8 cellular contexts compared by ENCODE assay signal in the genomic region with DNA sequence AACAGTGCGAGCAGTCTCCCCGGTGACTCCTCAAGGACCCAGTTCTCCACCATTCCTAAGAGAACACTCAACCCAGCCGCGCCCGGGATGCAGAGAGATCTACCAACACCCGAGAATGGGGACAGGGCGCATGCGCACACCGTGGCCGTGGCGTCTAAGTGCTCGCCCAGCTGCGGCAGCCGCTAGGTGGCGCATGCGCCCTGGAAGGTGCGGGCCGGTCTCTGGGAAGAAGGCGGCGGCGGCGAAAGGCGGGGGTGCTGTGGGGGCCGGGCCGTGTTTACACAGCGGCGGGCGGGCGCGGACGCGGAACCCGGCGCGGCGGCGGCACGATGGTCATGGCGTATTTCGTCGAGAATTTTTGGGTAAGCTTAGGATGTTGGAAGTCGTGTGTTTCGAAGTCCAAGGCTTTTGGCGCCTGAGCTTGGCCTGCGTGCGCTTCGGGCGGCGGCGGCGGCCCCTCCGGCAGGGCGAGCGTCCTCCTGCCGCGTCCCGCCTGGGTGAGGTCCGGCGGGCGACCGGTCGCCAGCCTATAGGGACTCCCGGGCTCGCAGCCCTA. TPM values are rescaled to one million over a fixed set of nuclear protein-coding genes. Genes with fewer than 3 reads are reported as not detected.
A peak's percentile ranks its signal among the peaks of the same experiment; 100 is the strongest.
DNase-seq lines count a peak whose midpoint lies in the region; ATAC-seq and TF ChIP-seq lines count a peak whose summit lies in the region.

A gene with protein sequence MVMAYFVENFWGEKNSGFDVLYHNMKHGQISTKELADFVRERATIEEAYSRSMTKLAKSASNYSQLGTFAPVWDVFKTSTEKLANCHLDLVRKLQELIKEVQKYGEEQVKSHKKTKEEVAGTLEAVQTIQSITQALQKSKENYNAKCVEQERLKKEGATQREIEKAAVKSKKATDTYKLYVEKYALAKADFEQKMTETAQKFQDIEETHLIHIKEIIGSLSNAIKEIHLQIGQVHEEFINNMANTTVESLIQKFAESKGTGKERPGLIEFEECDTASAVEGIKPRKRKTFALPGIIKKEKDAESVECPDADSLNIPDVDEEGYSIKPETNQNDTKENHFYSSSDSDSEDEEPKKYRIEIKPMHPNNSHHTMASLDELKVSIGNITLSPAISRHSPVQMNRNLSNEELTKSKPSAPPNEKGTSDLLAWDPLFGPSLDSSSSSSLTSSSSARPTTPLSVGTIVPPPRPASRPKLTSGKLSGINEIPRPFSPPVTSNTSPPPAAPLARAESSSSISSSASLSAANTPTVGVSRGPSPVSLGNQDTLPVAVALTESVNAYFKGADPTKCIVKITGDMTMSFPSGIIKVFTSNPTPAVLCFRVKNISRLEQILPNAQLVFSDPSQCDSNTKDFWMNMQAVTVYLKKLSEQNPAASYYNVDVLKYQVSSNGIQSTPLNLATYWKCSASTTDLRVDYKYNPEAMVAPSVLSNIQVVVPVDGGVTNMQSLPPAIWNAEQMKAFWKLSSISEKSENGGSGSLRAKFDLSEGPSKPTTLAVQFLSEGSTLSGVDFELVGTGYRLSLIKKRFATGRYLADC (plus strand): TSS at position 274 of the 556 bp plus-strand sequence. CDS start 56 bp downstream, at position 330.

- intact Hi-C loops in tibial artery (cut with DNase I; ENCODE audit: low total_unique reads): loop anchor here (10.0 kb wide), 1 partner anchor 101 kb away; no protein-coding TSS in a partner anchor

- peak; percentile 96 for ATAC-seq in HG02759 (IDR thresholded peaks at IDR 0.05; ENCODE audit: unreplicated experiment)

- H3K4me3 ChIP-seq in SU-DHL-6 (ENCODE audit: insufficient read depth, low read length, poor library complexity, severe bottlenecking) (peak within 1 kb of the TSS; percentile 89), adipocyte (ENCODE audit: low read length) (peak within 1 kb of the TSS; percentile 94), cardiac muscle cell (peak within 1 kb of the TSS; percentile 73), parathyroid adenoma (ENCODE audit: low read depth, low read length) (peak within 1 kb of the TSS; percentile 63), tibial artery (peak within 1 kb of the TSS; percentile 87 to 92)

- H3K27ac ChIP-seq in SU-DHL-6 (ENCODE audit: low read depth, low read length) (no peak within 1 kb of the TSS), cardiac muscle cell (peak within 1 kb of the TSS; percentile 88), parathyroid adenoma (peak within 1 kb of the TSS; percentile 98), tibial artery (peak within 1 kb of the TSS; percentile 98)

- H2AFZ ChIP-seq in SU-DHL-6 (ENCODE audit: low read depth, low read length, severe bottlenecking) (peak within 1 kb of the TSS; percentile 99), parathyroid adenoma (peak within 1 kb of the TSS; percentile 99)

- no peaks in the 10 kb centered on the region for H3F3A ChIP-seq in SU-DHL-6 (ENCODE audit: insufficient read depth)

- peaks cover 30% of the 10 kb centered on the region for H3K4me1 ChIP-seq in adipocyte (ENCODE audit: control insufficient read depth, insufficient read depth, low read length)
- H3K4me1 ChIP-seq in cardiac muscle cell (ENCODE audit: low read depth): peaks cover 8% of the 10 kb centered on the region
- peaks cover 4% of the 10 kb centered on the region for H3K4me1 ChIP-seq in parathyroid adenoma
- peaks cover 0 to 39% (median 9%) of the 10 kb centered on the region in 4 donors for H3K4me1 ChIP-seq in tibial artery

- peak within 1 kb of the TSS; percentile 64 for H3K9ac ChIP-seq in SU-DHL-6 (ENCODE audit: low read length)
- H3K9ac ChIP-seq in adipocyte (ENCODE audit: low read length): peak within 1 kb of the TSS; percentile 90
- H3K9ac ChIP-seq in parathyroid adenoma: peak within 1 kb of the TSS; percentile 64

- H3K4me2 ChIP-seq in SU-DHL-6 (ENCODE audit: low read depth, low read length, poor library complexity, severe bottlenecking) (peak within 1 kb of the TSS; percentile 67), parathyroid adenoma (ENCODE audit: low read length) (peak within 1 kb of the TSS; percentile 86)

- no peaks in the 10 kb centered on the region for H4K20me1 ChIP-seq in SU-DHL-6 (ENCODE audit: low read depth, low read length)

- H3K79me2 ChIP-seq in SU-DHL-6 (ENCODE audit: insufficient read depth, low read length): no peaks in the 10 kb centered on the region
- peaks cover 14% of the 10 kb centered on the region for H3K79me2 ChIP-seq in parathyroid adenoma

- DNase-seq in NCI-H1417 (lab: John Stamatoyannopoulos, UW): peak; percentile 92 to 98 (median 95)
- DNase-seq in adipocyte (ENCODE audit: low read depth): peak; percentile 99
- DNase-seq in cardiac muscle cell (ENCODE audit: low read depth in 1 of 2, low spot score in 1 of 2): peak; percentile 98
- peak; percentile 98 to 99 for DNase-seq in tibial artery

- no peaks in the 10 kb centered on the region for H3K9me3 ChIP-seq in SU-DHL-6 (ENCODE audit: insufficient read depth, low read length)
- no peaks in the 10 kb centered on the region for H3K9me3 ChIP-seq in adipocyte (ENCODE audit: control insufficient read depth, low read length)
- no peaks in the 10 kb centered on the region for H3K9me3 ChIP-seq in cardiac muscle cell (ENCODE audit: low read depth)
- no peaks in the 10 kb centered on the region for H3K9me3 ChIP-seq in parathyroid adenoma (ENCODE audit: control insufficient read depth, low read length)
- no peaks in the 10 kb centered on the region for H3K9me3 ChIP-seq in tibial artery

- H3K27me3 ChIP-seq in SU-DHL-6 (ENCODE audit: low read length) (no peaks in the 10 kb centered on the region; the same call in 1 of the 2 replicates), adipocyte (replicated peaks; ENCODE audit: control insufficient read depth, insufficient read depth, low read length) (no peaks in the 10 kb centered on the region), cardiac muscle cell (no peaks in the 10 kb centered on the region), parathyroid adenoma (ENCODE audit: control insufficient read depth, insufficient read depth, low read length) (no peaks in the 10 kb centered on the region), tibial artery (no peaks in the 10 kb centered on the region)

- no peaks in the 10 kb centered on the region for H3K9me2 ChIP-seq in SU-DHL-6 (replicated peaks; ENCODE audit: insufficient read depth, low read length)

- TF ChIP-seq CTCF in GM12873 (IDR thresholded peaks at IDR 0.05; ENCODE audit: insufficient read depth, low read depth, low read length, missing control alignments) (peak; percentile 79), SU-DHL-6 (IDR thresholded peaks at IDR 0.05; ENCODE audit: insufficient read depth, low read length, poor library complexity, severe bottlenecking) (peak; percentile 70), cardiac muscle cell (IDR thresholded peaks at IDR 0.05; ENCODE audit: low read depth, low read length) (peak; percentile 75), parathyroid adenoma (IDR thresholded peaks at IDR 0.05) (peak; percentile 99), tibial artery (IDR thresholded peaks at IDR 0.05) (peak; percentile 85 to 88)

- H3K36me3 ChIP-seq in SU-DHL-6 (ENCODE audit: low read length) (no peaks in the 10 kb centered on the region), adipocyte (ENCODE audit: control insufficient read depth, insufficient read depth, low read length, severe bottlenecking) (no peaks in the 10 kb centered on the region), cardiac muscle cell (no peaks in the 10 kb centered on the region), parathyroid adenoma (ENCODE audit: control insufficient read depth, insufficient read depth, low read length) (no peaks in the 10 kb centered on the region), tibial artery (no peaks in the 10 kb centered on the region)

RNA-seq across cellular contexts. Expression of the gene that starts here (rescaled TPM):
- 6.6 and 7.5 TPM in 2 replicates for total RNA-seq in cardiac muscle cell
- 6.9 and 9.5 TPM in 2 replicates for polyA plus RNA-seq in cardiac muscle cell
